In the genomic region with DNA sequence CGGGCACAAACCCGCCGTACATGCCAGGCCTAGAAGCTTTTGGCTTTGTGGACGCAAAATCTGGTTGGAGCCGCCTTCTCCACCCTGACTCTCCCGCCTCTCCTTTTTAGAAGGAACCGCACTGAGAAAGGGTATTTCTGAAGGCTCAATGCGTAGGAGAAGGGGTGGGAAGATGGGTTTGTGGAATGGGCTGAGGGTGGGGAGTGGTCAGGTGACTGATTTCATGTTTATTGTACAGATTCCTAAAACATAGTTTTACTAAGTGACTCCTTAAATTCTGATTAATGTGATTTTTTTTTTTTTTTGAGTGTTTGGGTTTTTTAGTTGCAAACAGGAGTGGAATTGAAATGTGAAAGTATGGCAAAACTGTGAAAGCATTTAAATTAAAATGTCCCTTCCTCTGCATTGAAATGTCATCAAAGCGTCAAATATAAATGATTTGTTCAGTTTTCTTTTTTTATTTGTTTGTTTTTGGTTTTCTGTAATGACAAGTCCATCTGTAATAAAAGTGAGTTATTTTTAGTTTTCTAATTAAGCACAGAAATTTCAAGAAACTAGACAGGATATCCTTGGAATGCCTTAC, we compare ENCODE assay signal across 1 cellular context.
TF ChIP-seq lines count a peak whose summit lies in the region.

No MANE protein-coding gene starts in this region.

TF ChIP-seq in K562, 482 proteins besides CTCF, POLR2A, EP300 and RAD21 (continued from another document and continues in another):
- TF ChIP-seq, protein P1, sequence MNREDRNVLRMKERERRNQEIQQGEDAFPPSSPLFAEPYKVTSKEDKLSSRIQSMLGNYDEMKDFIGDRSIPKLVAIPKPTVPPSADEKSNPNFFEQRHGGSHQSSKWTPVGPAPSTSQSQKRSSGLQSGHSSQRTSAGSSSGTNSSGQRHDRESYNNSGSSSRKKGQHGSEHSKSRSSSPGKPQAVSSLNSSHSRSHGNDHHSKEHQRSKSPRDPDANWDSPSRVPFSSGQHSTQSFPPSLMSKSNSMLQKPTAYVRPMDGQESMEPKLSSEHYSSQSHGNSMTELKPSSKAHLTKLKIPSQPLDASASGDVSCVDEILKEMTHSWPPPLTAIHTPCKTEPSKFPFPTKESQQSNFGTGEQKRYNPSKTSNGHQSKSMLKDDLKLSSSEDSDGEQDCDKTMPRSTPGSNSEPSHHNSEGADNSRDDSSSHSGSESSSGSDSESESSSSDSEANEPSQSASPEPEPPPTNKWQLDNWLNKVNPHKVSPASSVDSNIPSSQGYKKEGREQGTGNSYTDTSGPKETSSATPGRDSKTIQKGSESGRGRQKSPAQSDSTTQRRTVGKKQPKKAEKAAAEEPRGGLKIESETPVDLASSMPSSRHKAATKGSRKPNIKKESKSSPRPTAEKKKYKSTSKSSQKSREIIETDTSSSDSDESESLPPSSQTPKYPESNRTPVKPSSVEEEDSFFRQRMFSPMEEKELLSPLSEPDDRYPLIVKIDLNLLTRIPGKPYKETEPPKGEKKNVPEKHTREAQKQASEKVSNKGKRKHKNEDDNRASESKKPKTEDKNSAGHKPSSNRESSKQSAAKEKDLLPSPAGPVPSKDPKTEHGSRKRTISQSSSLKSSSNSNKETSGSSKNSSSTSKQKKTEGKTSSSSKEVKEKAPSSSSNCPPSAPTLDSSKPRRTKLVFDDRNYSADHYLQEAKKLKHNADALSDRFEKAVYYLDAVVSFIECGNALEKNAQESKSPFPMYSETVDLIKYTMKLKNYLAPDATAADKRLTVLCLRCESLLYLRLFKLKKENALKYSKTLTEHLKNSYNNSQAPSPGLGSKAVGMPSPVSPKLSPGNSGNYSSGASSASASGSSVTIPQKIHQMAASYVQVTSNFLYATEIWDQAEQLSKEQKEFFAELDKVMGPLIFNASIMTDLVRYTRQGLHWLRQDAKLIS (CRISPR knock-in tag; IDR thresholded peaks at IDR 0.05), result 0 out of 2 replicates have a peak, but pooled peaks have one; percentile 46
- TF ChIP-seq, protein P2, sequence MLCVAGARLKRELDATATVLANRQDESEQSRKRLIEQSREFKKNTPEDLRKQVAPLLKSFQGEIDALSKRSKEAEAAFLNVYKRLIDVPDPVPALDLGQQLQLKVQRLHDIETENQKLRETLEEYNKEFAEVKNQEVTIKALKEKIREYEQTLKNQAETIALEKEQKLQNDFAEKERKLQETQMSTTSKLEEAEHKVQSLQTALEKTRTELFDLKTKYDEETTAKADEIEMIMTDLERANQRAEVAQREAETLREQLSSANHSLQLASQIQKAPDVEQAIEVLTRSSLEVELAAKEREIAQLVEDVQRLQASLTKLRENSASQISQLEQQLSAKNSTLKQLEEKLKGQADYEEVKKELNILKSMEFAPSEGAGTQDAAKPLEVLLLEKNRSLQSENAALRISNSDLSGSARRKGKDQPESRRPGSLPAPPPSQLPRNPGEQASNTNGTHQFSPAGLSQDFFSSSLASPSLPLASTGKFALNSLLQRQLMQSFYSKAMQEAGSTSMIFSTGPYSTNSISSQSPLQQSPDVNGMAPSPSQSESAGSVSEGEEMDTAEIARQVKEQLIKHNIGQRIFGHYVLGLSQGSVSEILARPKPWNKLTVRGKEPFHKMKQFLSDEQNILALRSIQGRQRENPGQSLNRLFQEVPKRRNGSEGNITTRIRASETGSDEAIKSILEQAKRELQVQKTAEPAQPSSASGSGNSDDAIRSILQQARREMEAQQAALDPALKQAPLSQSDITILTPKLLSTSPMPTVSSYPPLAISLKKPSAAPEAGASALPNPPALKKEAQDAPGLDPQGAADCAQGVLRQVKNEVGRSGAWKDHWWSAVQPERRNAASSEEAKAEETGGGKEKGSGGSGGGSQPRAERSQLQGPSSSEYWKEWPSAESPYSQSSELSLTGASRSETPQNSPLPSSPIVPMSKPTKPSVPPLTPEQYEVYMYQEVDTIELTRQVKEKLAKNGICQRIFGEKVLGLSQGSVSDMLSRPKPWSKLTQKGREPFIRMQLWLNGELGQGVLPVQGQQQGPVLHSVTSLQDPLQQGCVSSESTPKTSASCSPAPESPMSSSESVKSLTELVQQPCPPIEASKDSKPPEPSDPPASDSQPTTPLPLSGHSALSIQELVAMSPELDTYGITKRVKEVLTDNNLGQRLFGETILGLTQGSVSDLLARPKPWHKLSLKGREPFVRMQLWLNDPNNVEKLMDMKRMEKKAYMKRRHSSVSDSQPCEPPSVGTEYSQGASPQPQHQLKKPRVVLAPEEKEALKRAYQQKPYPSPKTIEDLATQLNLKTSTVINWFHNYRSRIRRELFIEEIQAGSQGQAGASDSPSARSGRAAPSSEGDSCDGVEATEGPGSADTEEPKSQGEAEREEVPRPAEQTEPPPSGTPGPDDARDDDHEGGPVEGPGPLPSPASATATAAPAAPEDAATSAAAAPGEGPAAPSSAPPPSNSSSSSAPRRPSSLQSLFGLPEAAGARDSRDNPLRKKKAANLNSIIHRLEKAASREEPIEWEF (CRISPR knock-in tag; IDR thresholded peaks at IDR 0.05), result no peak
- no peak for TF ChIP-seq TRIM24 (IDR thresholded peaks at IDR 0.05)
- TF ChIP-seq, protein P3, sequence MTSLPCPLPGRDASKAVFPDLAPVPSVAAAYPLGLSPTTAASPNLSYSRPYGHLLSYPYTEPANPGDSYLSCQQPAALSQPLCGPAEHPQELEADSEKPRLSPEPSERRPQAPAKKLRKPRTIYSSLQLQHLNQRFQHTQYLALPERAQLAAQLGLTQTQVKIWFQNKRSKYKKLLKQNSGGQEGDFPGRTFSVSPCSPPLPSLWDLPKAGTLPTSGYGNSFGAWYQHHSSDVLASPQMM (CRISPR knock-in tag; IDR thresholded peaks at IDR 0.05), result no peak
- TF ChIP-seq ZNF23 (CRISPR knock-in tag; IDR thresholded peaks at IDR 0.05), result no peak
- TF ChIP-seq HDAC1 (IDR thresholded peaks at IDR 0.05), result peak in 1 of 2 experiments; percentile 23; a peak in 1 of 4 replicates
- TF ChIP-seq CCNT2 (IDR thresholded peaks at IDR 0.05; ENCODE audit: borderline replicate concordance, extremely low read depth, insufficient read length, low read depth, low read length), result no peak
- TF ChIP-seq, protein P4, sequence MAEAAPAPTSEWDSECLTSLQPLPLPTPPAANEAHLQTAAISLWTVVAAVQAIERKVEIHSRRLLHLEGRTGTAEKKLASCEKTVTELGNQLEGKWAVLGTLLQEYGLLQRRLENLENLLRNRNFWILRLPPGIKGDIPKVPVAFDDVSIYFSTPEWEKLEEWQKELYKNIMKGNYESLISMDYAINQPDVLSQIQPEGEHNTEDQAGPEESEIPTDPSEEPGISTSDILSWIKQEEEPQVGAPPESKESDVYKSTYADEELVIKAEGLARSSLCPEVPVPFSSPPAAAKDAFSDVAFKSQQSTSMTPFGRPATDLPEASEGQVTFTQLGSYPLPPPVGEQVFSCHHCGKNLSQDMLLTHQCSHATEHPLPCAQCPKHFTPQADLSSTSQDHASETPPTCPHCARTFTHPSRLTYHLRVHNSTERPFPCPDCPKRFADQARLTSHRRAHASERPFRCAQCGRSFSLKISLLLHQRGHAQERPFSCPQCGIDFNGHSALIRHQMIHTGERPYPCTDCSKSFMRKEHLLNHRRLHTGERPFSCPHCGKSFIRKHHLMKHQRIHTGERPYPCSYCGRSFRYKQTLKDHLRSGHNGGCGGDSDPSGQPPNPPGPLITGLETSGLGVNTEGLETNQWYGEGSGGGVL (CRISPR knock-in tag; IDR thresholded peaks at IDR 0.05), result no peak
- no peak for TF ChIP-seq PML (IDR thresholded peaks at IDR 0.05; ENCODE audit: low read length)
- TF ChIP-seq, protein P5, sequence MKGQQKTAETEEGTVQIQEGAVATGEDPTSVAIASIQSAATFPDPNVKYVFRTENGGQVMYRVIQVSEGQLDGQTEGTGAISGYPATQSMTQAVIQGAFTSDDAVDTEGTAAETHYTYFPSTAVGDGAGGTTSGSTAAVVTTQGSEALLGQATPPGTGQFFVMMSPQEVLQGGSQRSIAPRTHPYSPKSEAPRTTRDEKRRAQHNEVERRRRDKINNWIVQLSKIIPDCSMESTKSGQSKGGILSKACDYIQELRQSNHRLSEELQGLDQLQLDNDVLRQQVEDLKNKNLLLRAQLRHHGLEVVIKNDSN (CRISPR knock-in tag; IDR thresholded peaks at IDR 0.05), result peak; percentile 47
- 0 out of 2 replicates have a peak, but pooled peaks have one; percentile 23 for TF ChIP-seq CTBP1 (IDR thresholded peaks at IDR 0.05; ENCODE audit: borderline replicate concordance)
- 0 out of 2 replicates have a peak, but pooled peaks have one; percentile 46 for TF ChIP-seq ZEB2 (IDR thresholded peaks at IDR 0.05)
- TF ChIP-seq YY1 (IDR thresholded peaks at IDR 0.05; ENCODE audit: borderline replicate concordance in 1 of 3, control insufficient read depth in 1 of 3, extremely low read depth in 1 of 3, insufficient read depth in 3 of 3, insufficient read length in 1 of 3, insufficient replicate concordance in 2 of 3, low read depth in 1 of 3, low read length in 2 of 3), result peak in 1 of 3 experiments; percentile 27
- TF ChIP-seq MTA3 (IDR thresholded peaks at IDR 0.05; ENCODE audit: borderline replicate concordance), result 0 out of 2 replicates have a peak, but pooled peaks have one; percentile 8
- TF ChIP-seq, protein P6, sequence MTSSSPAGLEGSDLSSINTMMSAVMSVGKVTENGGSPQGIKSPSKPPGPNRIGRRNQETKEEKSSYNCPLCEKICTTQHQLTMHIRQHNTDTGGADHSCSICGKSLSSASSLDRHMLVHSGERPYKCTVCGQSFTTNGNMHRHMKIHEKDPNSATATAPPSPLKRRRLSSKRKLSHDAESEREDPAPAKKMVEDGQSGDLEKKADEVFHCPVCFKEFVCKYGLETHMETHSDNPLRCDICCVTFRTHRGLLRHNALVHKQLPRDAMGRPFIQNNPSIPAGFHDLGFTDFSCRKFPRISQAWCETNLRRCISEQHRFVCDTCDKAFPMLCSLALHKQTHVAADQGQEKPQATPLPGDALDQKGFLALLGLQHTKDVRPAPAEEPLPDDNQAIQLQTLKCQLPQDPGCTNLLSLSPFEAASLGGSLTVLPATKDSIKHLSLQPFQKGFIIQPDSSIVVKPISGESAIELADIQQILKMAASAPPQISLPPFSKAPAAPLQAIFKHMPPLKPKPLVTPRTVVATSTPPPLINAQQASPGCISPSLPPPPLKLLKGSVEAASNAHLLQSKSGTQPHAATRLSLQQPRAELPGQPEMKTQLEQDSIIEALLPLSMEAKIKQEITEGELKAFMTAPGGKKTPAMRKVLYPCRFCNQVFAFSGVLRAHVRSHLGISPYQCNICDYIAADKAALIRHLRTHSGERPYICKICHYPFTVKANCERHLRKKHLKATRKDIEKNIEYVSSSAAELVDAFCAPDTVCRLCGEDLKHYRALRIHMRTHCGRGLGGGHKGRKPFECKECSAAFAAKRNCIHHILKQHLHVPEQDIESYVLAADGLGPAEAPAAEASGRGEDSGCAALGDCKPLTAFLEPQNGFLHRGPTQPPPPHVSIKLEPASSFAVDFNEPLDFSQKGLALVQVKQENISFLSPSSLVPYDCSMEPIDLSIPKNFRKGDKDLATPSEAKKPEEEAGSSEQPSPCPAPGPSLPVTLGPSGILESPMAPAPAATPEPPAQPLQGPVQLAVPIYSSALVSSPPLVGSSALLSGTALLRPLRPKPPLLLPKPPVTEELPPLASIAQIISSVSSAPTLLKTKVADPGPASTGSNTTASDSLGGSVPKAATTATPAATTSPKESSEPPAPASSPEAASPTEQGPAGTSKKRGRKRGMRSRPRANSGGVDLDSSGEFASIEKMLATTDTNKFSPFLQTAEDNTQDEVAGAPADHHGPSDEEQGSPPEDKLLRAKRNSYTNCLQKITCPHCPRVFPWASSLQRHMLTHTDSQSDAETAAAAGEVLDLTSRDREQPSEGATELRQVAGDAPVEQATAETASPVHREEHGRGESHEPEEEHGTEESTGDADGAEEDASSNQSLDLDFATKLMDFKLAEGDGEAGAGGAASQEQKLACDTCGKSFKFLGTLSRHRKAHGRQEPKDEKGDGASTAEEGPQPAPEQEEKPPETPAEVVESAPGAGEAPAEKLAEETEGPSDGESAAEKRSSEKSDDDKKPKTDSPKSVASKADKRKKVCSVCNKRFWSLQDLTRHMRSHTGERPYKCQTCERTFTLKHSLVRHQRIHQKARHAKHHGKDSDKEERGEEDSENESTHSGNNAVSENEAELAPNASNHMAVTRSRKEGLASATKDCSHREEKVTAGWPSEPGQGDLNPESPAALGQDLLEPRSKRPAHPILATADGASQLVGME (CRISPR knock-in tag; IDR thresholded peaks at IDR 0.05), result no peak
- TF ChIP-seq ZNF165 (CRISPR knock-in tag; IDR thresholded peaks at IDR 0.05; ENCODE audit: borderline replicate concordance), result no peak
- TF ChIP-seq FOXA3 (CRISPR knock-in tag; conservative IDR thresholded peaks at IDR 0.05 in 1 of 2, IDR thresholded peaks at IDR 0.05 in 1 of 2), result 0 out of 4 replicates have a peak, but pooled peaks of 1 of the 2 experiments have one; percentile 45
- TF ChIP-seq, protein P7, sequence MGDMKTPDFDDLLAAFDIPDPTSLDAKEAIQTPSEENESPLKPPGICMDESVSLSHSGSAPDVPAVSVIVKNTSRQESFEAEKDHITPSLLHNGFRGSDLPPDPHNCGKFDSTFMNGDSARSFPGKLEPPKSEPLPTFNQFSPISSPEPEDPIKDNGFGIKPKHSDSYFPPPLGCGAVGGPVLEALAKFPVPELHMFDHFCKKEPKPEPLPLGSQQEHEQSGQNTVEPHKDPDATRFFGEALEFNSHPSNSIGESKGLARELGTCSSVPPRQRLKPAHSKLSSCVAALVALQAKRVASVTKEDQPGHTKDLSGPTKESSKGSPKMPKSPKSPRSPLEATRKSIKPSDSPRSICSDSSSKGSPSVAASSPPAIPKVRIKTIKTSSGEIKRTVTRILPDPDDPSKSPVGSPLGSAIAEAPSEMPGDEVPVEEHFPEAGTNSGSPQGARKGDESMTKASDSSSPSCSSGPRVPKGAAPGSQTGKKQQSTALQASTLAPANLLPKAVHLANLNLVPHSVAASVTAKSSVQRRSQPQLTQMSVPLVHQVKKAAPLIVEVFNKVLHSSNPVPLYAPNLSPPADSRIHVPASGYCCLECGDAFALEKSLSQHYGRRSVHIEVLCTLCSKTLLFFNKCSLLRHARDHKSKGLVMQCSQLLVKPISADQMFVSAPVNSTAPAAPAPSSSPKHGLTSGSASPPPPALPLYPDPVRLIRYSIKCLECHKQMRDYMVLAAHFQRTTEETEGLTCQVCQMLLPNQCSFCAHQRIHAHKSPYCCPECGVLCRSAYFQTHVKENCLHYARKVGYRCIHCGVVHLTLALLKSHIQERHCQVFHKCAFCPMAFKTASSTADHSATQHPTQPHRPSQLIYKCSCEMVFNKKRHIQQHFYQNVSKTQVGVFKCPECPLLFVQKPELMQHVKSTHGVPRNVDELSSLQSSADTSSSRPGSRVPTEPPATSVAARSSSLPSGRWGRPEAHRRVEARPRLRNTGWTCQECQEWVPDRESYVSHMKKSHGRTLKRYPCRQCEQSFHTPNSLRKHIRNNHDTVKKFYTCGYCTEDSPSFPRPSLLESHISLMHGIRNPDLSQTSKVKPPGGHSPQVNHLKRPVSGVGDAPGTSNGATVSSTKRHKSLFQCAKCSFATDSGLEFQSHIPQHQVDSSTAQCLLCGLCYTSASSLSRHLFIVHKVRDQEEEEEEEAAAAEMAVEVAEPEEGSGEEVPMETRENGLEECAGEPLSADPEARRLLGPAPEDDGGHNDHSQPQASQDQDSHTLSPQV (IDR thresholded peaks at IDR 0.05), result no peak
- TF ChIP-seq SRSF1 (IDR thresholded peaks at IDR 0.05; ENCODE audit: low read depth, low read length), result no peak
- no peak for TF ChIP-seq ATF1 (CRISPR knock-in tag; IDR thresholded peaks at IDR 0.05)
- TF ChIP-seq ATF1 (tag; IDR thresholded peaks at IDR 0.05), result no peak
- peak; percentile 46; the same call in 1 of the 2 replicates for TF ChIP-seq SMARCA5 (IDR thresholded peaks at IDR 0.05)
- no peak for TF ChIP-seq ELF2 (CRISPR knock-in tag; IDR thresholded peaks at IDR 0.05)
- TF ChIP-seq ZNF3 (CRISPR knock-in tag; IDR thresholded peaks at IDR 0.05), result no peak
- TF ChIP-seq NR2C1 (IDR thresholded peaks at IDR 0.05), result no peak
- 0 out of 2 replicates have a peak, but pooled peaks have one; percentile 2 for TF ChIP-seq NR2C1 (tag; IDR thresholded peaks at IDR 0.05)
- no peak for TF ChIP-seq RCOR1 (IDR thresholded peaks at IDR 0.05; ENCODE audit: borderline replicate concordance in 1 of 2, low read depth in 2 of 2, low read length in 2 of 2)
- no peak for TF ChIP-seq DNMT1 (IDR thresholded peaks at IDR 0.05)
- TF ChIP-seq CBFA2T2 (conservative IDR thresholded peaks at IDR 0.05), result no peak
